In genomic region chr17:48025904-48026502, GRCh38 we compare ENCODE assay signal across 9 cellular contexts. TPM values are rescaled to one million over a fixed set of nuclear protein-coding genes. Genes with fewer than 3 reads are reported as not detected.
DNase-seq lines count a peak whose midpoint lies in the region; ATAC-seq, FAIRE-seq and TF ChIP-seq lines count a peak whose summit lies in the region.
"Had no signal": no experiment of that assay in that cellular context is flagged by ENCODE, and none has a peak within 500 bp of the region (broad histone marks: within the 10 kb centered on the region; RNA-seq: fewer than 3 reads in every experiment).

No MANE protein-coding gene starts in this region.

- TF ChIP-seq CTCF in kidney (IDR thresholded peaks at IDR 0.05; ENCODE audit: borderline replicate concordance, extremely low read depth, insufficient read depth) (no peak), thoracic aorta (IDR thresholded peaks at IDR 0.05) (no peak)

- H3K27ac Mint-ChIP-seq in activated CD8-positive, alpha-beta memory T cell treated with anti-CD3 and anti-CD28 coated beads, Interleukin-2, amount 10 ng/mL, durations not matched to agents 7 days and 5 days: no peak overlapping the region
- H3K27ac Mint-ChIP-seq in activated CD8-positive, alpha-beta T cell treated with anti-CD3 and anti-CD28 coated beads, Interleukin-2, amount 10 ng/mL, durations not matched to agents 7 days and 5 days: no peak overlapping the region

- H3K4me3 ChIP-seq in kidney (ENCODE audit: low read length in 2 of 2) (peak overlapping the region; percentile 66 to 82), thoracic aorta (peak overlapping the region; percentile 74)

- H3K4me1 ChIP-seq in kidney (ENCODE audit: control insufficient read depth in 1 of 2, insufficient read depth in 1 of 2, low read depth in 1 of 2, low read length in 2 of 2) (peaks cover 16 to 24% of the 10 kb centered on the region in 2 donors), thoracic aorta (ENCODE audit: control insufficient read depth in 1 of 2, low read depth in 2 of 2) (peaks cover 19 to 44% of the 10 kb centered on the region in 2 donors)

- DNase-seq in activated CD8-positive, alpha-beta memory T cell treated with anti-CD3 and anti-CD28 coated beads, Interleukin-2, amount 10 ng/mL, durations not matched to agents 7 days and 5 days: no peak
- no peak for DNase-seq in activated CD8-positive, alpha-beta memory T cell treated with anti-CD3 and anti-CD28 coated beads, Interleukin-2, amount 50 U/mL, for 4 hours
- no peak for DNase-seq in activated CD8-positive, alpha-beta T cell treated with anti-CD3 and anti-CD28 coated beads, Interleukin-2, amount 10 ng/mL, durations not matched to agents 7 days and 5 days
- DNase-seq in kidney (no peak), thoracic aorta (ENCODE audit: low spot score) (peak; percentile 17), COR-L47 (lab: John Stamatoyannopoulos, UW) (no peak), frontal cortex (ENCODE audit: low spot score in 2 of 2) (no peak), epidermal melanocyte (ENCODE audit: insufficient read length, low spot score) (no peak)

- peaks cover 36% of the 10 kb centered on the region for H3K4me1 Mint-ChIP-seq in activated CD8-positive, alpha-beta memory T cell treated with anti-CD3 and anti-CD28 coated beads, Interleukin-2, amount 10 ng/mL, durations not matched to agents 7 days and 5 days
- H3K4me1 Mint-ChIP-seq in activated CD8-positive, alpha-beta T cell treated with anti-CD3 and anti-CD28 coated beads, Interleukin-2, amount 10 ng/mL, durations not matched to agents 7 days and 5 days (ENCODE audit: low read depth): peaks cover 33% of the 10 kb centered on the region

- H3K36me3 ChIP-seq in kidney (ENCODE audit: control insufficient read depth in 1 of 2, insufficient read depth in 2 of 2, low read length in 2 of 2): no peaks in the 10 kb centered on the region
- no peaks in the 10 kb centered on the region for H3K36me3 ChIP-seq in thoracic aorta
- H3K36me3 ChIP-seq: cardiac muscle cell had no signal

- no peak for FAIRE-seq in kidney (lab: Jason Lieb, UNC)
- FAIRE-seq in frontal cortex (lab: Jason Lieb, UNC): no peak

- POLR2A ChIA-PET in activated CD8-positive, alpha-beta T cell treated with anti-CD3 and anti-CD28 coated beads, Interleukin-2, amount 10 ng/mL, durations not matched to agents 7 days and 5 days (lab: Charles Lee): interaction anchor here (0.9 to 1.7 kb wide), 4 partner anchors 23 to 50 kb away, joined by 3 to 6 read pairs (median 4); partner anchors contain the start of gene NFE2L1

- peak overlapping the region; percentile 84 for H3K4me3 Mint-ChIP-seq in activated CD8-positive, alpha-beta memory T cell treated with anti-CD3 and anti-CD28 coated beads, Interleukin-2, amount 10 ng/mL, durations not matched to agents 7 days and 5 days
- H3K4me3 Mint-ChIP-seq in activated CD8-positive, alpha-beta T cell treated with anti-CD3 and anti-CD28 coated beads, Interleukin-2, amount 10 ng/mL, durations not matched to agents 7 days and 5 days: peak overlapping the region; percentile 80

- no peaks in the 10 kb centered on the region for H3K27me3 ChIP-seq in thoracic aorta (replicated peaks; ENCODE audit: insufficient read depth)

- peaks cover 16% of the 10 kb centered on the region for H3K27me3 Mint-ChIP-seq in activated CD8-positive, alpha-beta memory T cell treated with anti-CD3 and anti-CD28 coated beads, Interleukin-2, amount 10 ng/mL, durations not matched to agents 7 days and 5 days
- H3K27me3 Mint-ChIP-seq in activated CD8-positive, alpha-beta T cell treated with anti-CD3 and anti-CD28 coated beads, Interleukin-2, amount 10 ng/mL, durations not matched to agents 7 days and 5 days (ENCODE audit: low read depth): peaks cover 16% of the 10 kb centered on the region

- H3K36me3 Mint-ChIP-seq in activated CD8-positive, alpha-beta memory T cell treated with anti-CD3 and anti-CD28 coated beads, Interleukin-2, amount 10 ng/mL, durations not matched to agents 7 days and 5 days: no peaks in the 10 kb centered on the region
- H3K36me3 Mint-ChIP-seq in activated CD8-positive, alpha-beta T cell treated with anti-CD3 and anti-CD28 coated beads, Interleukin-2, amount 10 ng/mL, durations not matched to agents 7 days and 5 days (ENCODE audit: low read depth): no peaks in the 10 kb centered on the region

- ATAC-seq in activated CD8-positive, alpha-beta memory T cell treated with anti-CD3 and anti-CD28 coated beads, Interleukin-2, amount 10 ng/mL, durations not matched to agents 7 days and 5 days: no peak
- no peak for ATAC-seq in activated CD8-positive, alpha-beta T cell treated with anti-CD3 and anti-CD28 coated beads, Interleukin-2, amount 10 ng/mL, durations not matched to agents 7 days and 5 days
- no peak for ATAC-seq in thoracic aorta (ENCODE audit: insufficient number of reproducible peaks, low FRiP score, low read depth)

- H3K9me3 Mint-ChIP-seq in activated CD8-positive, alpha-beta memory T cell treated with anti-CD3 and anti-CD28 coated beads, Interleukin-2, amount 10 ng/mL, durations not matched to agents 7 days and 5 days (ENCODE audit: low read depth): no peaks in the 10 kb centered on the region
- H3K9me3 Mint-ChIP-seq in activated CD8-positive, alpha-beta T cell treated with anti-CD3 and anti-CD28 coated beads, Interleukin-2, amount 10 ng/mL, durations not matched to agents 7 days and 5 days (ENCODE audit: insufficient read depth): no peaks in the 10 kb centered on the region

- intact Hi-C loops in kidney (cut with DNase I): loop anchor here (10.0 kb wide), 1 partner anchor 109 kb away; no protein-coding TSS in a partner anchor

- H3K27ac ChIP-seq in kidney (ENCODE audit: low read depth in 2 of 2, low read length in 2 of 2) (peak overlapping the region; percentile 23 to 77), thoracic aorta (peak overlapping the region; percentile 84 to 85)
- H3K27ac ChIP-seq: cardiac muscle cell had no signal

- H3K9me3 ChIP-seq in kidney (ENCODE audit: control insufficient read depth in 1 of 2, low read length in 2 of 2) (no peaks in the 10 kb centered on the region), thoracic aorta (no peaks in the 10 kb centered on the region)

- CTCF ChIA-PET in activated CD8-positive, alpha-beta memory T cell treated with anti-CD3 and anti-CD28 coated beads, Interleukin-2, amount 10 ng/mL, durations not matched to agents 7 days and 5 days (lab: Charles Lee): interaction anchor here (0.6 to 7.4 kb wide), 47 partner anchors 9 to 599 kb away, joined by 3 to 191 read pairs (median 6); partner anchors contain the start of genes CBX1, COPZ2, HOXB5 and HOXB9
- CTCF ChIA-PET in activated CD8-positive, alpha-beta T cell treated with anti-CD3 and anti-CD28 coated beads, Interleukin-2, amount 10 ng/mL, durations not matched to agents 7 days and 5 days (lab: Charles Lee): interaction anchor here (0.7 to 5.1 kb wide), 47 partner anchors 9 to 600 kb away, joined by 3 to 113 read pairs (median 7); partner anchors contain the start of genes CDK5RAP3, COPZ2, HOXB5 and HOXB9

- H3K9ac ChIP-seq in kidney (ENCODE audit: low read length in 2 of 2): peak overlapping the region; percentile 48 to 63

RNA-seq across cellular contexts. Expression of gene COPZ2, which starts 11.6 kb away (rescaled TPM):
- total RNA-seq in activated CD8-positive, alpha-beta memory T cell treated with anti-CD3 and anti-CD28 coated beads, Interleukin-2, amount 10 ng/mL, durations not matched to agents 7 days and 5 days: 10 to 100 TPM in 1 of 2 experiments, 1 to 10 TPM in 1; 5.4 to 14.1 TPM
- total RNA-seq in activated CD8-positive, alpha-beta T cell treated with anti-CD3 and anti-CD28 coated beads, Interleukin-2, amount 10 ng/mL, durations not matched to agents 7 days and 5 days: 1 to 10 TPM; 5.1 to 5.5 TPM
- total RNA-seq in kidney (24.9 TPM), thoracic aorta (10 to 100 TPM; 46.8 to 70.9 TPM), frontal cortex (3.3 TPM)
- polyA plus RNA-seq in kidney (ENCODE audit: insufficient read depth, low read depth, low replicate concordance): 38.2 TPM

RNA-seq across cellular contexts. Expression of gene NFE2L1, which starts 22.2 kb away (rescaled TPM):
- 10 to 100 TPM; 56.1 to 80.8 TPM for total RNA-seq in activated CD8-positive, alpha-beta memory T cell treated with anti-CD3 and anti-CD28 coated beads, Interleukin-2, amount 10 ng/mL, durations not matched to agents 7 days and 5 days
- total RNA-seq in activated CD8-positive, alpha-beta T cell treated with anti-CD3 and anti-CD28 coated beads, Interleukin-2, amount 10 ng/mL, durations not matched to agents 7 days and 5 days: 10 to 100 TPM; 44.1 to 50.7 TPM
- total RNA-seq in kidney: 254 TPM
- 146 TPM for polyA plus RNA-seq in kidney (ENCODE audit: insufficient read depth, low read depth, low replicate concordance)
- total RNA-seq in thoracic aorta: 100 to 1,000 TPM; 131 to 155 TPM
- total RNA-seq in frontal cortex: 22.4 TPM

RNA-seq across cellular contexts. Expression of gene CDK5RAP3, which starts 55.1 kb away (rescaled TPM):
- 100 to 1,000 TPM; 215 to 262 TPM for total RNA-seq in activated CD8-positive, alpha-beta memory T cell treated with anti-CD3 and anti-CD28 coated beads, Interleukin-2, amount 10 ng/mL, durations not matched to agents 7 days and 5 days
- 100 to 1,000 TPM; 186 to 196 TPM for total RNA-seq in activated CD8-positive, alpha-beta T cell treated with anti-CD3 and anti-CD28 coated beads, Interleukin-2, amount 10 ng/mL, durations not matched to agents 7 days and 5 days
- total RNA-seq in kidney (208 TPM), thoracic aorta (100 to 1,000 TPM; 125 to 192 TPM), frontal cortex (53.8 TPM)
- polyA plus RNA-seq in kidney (ENCODE audit: insufficient read depth, low read depth, low replicate concordance): 140 TPM
